In genomic region chr1:168288311-168289052, GRCh38 we compare ENCODE assay signal across 1 cellular context.
TF ChIP-seq lines count a peak whose summit lies in the region.

No MANE protein-coding gene starts in this region.

TF ChIP-seq in K562, 482 proteins besides CTCF, POLR2A, EP300 and RAD21 (continued from another document and continues in another):
- TF ChIP-seq NCOA1 (IDR thresholded peaks at IDR 0.05; ENCODE audit: low read depth) (peak; percentile 42; the same call in 1 of the 2 replicates), MYBL2 (IDR thresholded peaks at IDR 0.05; ENCODE audit: low read depth) (no peak), MYBL2 (CRISPR knock-in tag; IDR thresholded peaks at IDR 0.05; ENCODE audit: borderline replicate concordance) (no peak), CBX5 (IDR thresholded peaks at IDR 0.05; ENCODE audit: borderline replicate concordance, low read depth) (no peak), YBX1 (IDR thresholded peaks at IDR 0.05) (no peak), BHLHE40 (IDR thresholded peaks at IDR 0.05; ENCODE audit: low read length) (no peak), CXXC5 (CRISPR knock-in tag; IDR thresholded peaks at IDR 0.05) (peak; percentile 27; the same call in 1 of the 2 replicates), GTF2B (IDR thresholded peaks at IDR 0.05; ENCODE audit: extremely low read depth, insufficient read length) (no peak), ZNF174 (CRISPR knock-in tag; IDR thresholded peaks at IDR 0.05) (no peak), PRPF4 (IDR thresholded peaks at IDR 0.05; ENCODE audit: insufficient read depth, low read depth, low read length, poor library complexity, severe bottlenecking) (no peak), TCF7L2 (IDR thresholded peaks at IDR 0.05; ENCODE audit: low read depth, low read length) (no peak), LEF1 (IDR thresholded peaks at IDR 0.05) (peak; percentile 73; the same call in 1 of the 2 replicates), RBFOX2 (IDR thresholded peaks at IDR 0.05; ENCODE audit: low read depth, low read length) (no peak), LCOR (CRISPR knock-in tag; IDR thresholded peaks at IDR 0.05) (peak; percentile 55; the same call in 1 of the 2 replicates), SIX5 (IDR thresholded peaks at IDR 0.05; ENCODE audit: borderline replicate concordance in 1 of 2, insufficient read depth in 1 of 2, low read depth in 1 of 2, low read length in 2 of 2) (no peak), ATF6 (CRISPR knock-in tag; IDR thresholded peaks at IDR 0.05) (no peak), RBM15 (IDR thresholded peaks at IDR 0.05; ENCODE audit: insufficient read depth, low read length) (no peak), ZNF436 (CRISPR knock-in tag; IDR thresholded peaks at IDR 0.05) (no peak), TBL1XR1 (IDR thresholded peaks at IDR 0.05; ENCODE audit: low read length in 2 of 2) (peak in 1 of 2 experiments; percentile 75; a peak in 2 of 4 replicates), ARHGAP35 (IDR thresholded peaks at IDR 0.05; ENCODE audit: partially characterized antibody) (no peak), CREM (IDR thresholded peaks at IDR 0.05; ENCODE audit: low read depth) (peak; percentile 44; the same call in 1 of the 2 replicates), NFATC3 (IDR thresholded peaks at IDR 0.05) (no peak), ZNF77 (CRISPR knock-in tag; IDR thresholded peaks at IDR 0.05) (no peak), XRCC3 (IDR thresholded peaks at IDR 0.05) (no peak), KLF6 (CRISPR knock-in tag; IDR thresholded peaks at IDR 0.05; ENCODE audit: borderline replicate concordance) (no peak), ZNF274 (IDR thresholded peaks at IDR 0.05; ENCODE audit: borderline replicate concordance, low read depth, low read length) (peak; percentile 30; the same call in 1 of the 2 replicates), CCAR2 (IDR thresholded peaks at IDR 0.05; ENCODE audit: low read depth, low read length) (no peak), SAP30 (IDR thresholded peaks at IDR 0.05; ENCODE audit: borderline replicate concordance, insufficient read depth, low read depth, low read length, poor library complexity, severe bottlenecking) (no peak), CSDE1 (IDR thresholded peaks at IDR 0.05) (no peak), NCOR1 (IDR thresholded peaks at IDR 0.05) (peak; percentile 91), KAT8 (IDR thresholded peaks at IDR 0.05; ENCODE audit: low read depth) (no peak), TAF1 (IDR thresholded peaks at IDR 0.05; ENCODE audit: control insufficient read depth, extremely low read depth, insufficient read depth, low read length, severe bottlenecking) (no peak)
- TF ChIP-seq, protein P1, sequence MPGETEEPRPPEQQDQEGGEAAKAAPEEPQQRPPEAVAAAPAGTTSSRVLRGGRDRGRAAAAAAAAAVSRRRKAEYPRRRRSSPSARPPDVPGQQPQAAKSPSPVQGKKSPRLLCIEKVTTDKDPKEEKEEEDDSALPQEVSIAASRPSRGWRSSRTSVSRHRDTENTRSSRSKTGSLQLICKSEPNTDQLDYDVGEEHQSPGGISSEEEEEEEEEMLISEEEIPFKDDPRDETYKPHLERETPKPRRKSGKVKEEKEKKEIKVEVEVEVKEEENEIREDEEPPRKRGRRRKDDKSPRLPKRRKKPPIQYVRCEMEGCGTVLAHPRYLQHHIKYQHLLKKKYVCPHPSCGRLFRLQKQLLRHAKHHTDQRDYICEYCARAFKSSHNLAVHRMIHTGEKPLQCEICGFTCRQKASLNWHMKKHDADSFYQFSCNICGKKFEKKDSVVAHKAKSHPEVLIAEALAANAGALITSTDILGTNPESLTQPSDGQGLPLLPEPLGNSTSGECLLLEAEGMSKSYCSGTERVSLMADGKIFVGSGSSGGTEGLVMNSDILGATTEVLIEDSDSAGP (CRISPR knock-in tag; IDR thresholded peaks at IDR 0.05): no peak
- TF ChIP-seq, protein P2, sequence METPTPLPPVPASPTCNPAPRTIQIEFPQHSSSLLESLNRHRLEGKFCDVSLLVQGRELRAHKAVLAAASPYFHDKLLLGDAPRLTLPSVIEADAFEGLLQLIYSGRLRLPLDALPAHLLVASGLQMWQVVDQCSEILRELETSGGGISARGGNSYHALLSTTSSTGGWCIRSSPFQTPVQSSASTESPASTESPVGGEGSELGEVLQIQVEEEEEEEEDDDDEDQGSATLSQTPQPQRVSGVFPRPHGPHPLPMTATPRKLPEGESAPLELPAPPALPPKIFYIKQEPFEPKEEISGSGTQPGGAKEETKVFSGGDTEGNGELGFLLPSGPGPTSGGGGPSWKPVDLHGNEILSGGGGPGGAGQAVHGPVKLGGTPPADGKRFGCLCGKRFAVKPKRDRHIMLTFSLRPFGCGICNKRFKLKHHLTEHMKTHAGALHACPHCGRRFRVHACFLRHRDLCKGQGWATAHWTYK (CRISPR knock-in tag; IDR thresholded peaks at IDR 0.05): no peak
- TF ChIP-seq, protein P3, sequence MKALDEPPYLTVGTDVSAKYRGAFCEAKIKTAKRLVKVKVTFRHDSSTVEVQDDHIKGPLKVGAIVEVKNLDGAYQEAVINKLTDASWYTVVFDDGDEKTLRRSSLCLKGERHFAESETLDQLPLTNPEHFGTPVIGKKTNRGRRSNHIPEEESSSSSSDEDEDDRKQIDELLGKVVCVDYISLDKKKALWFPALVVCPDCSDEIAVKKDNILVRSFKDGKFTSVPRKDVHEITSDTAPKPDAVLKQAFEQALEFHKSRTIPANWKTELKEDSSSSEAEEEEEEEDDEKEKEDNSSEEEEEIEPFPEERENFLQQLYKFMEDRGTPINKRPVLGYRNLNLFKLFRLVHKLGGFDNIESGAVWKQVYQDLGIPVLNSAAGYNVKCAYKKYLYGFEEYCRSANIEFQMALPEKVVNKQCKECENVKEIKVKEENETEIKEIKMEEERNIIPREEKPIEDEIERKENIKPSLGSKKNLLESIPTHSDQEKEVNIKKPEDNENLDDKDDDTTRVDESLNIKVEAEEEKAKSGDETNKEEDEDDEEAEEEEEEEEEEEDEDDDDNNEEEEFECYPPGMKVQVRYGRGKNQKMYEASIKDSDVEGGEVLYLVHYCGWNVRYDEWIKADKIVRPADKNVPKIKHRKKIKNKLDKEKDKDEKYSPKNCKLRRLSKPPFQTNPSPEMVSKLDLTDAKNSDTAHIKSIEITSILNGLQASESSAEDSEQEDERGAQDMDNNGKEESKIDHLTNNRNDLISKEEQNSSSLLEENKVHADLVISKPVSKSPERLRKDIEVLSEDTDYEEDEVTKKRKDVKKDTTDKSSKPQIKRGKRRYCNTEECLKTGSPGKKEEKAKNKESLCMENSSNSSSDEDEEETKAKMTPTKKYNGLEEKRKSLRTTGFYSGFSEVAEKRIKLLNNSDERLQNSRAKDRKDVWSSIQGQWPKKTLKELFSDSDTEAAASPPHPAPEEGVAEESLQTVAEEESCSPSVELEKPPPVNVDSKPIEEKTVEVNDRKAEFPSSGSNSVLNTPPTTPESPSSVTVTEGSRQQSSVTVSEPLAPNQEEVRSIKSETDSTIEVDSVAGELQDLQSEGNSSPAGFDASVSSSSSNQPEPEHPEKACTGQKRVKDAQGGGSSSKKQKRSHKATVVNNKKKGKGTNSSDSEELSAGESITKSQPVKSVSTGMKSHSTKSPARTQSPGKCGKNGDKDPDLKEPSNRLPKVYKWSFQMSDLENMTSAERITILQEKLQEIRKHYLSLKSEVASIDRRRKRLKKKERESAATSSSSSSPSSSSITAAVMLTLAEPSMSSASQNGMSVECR (CRISPR knock-in tag; IDR thresholded peaks at IDR 0.05): no peak
- TF ChIP-seq, protein P4, sequence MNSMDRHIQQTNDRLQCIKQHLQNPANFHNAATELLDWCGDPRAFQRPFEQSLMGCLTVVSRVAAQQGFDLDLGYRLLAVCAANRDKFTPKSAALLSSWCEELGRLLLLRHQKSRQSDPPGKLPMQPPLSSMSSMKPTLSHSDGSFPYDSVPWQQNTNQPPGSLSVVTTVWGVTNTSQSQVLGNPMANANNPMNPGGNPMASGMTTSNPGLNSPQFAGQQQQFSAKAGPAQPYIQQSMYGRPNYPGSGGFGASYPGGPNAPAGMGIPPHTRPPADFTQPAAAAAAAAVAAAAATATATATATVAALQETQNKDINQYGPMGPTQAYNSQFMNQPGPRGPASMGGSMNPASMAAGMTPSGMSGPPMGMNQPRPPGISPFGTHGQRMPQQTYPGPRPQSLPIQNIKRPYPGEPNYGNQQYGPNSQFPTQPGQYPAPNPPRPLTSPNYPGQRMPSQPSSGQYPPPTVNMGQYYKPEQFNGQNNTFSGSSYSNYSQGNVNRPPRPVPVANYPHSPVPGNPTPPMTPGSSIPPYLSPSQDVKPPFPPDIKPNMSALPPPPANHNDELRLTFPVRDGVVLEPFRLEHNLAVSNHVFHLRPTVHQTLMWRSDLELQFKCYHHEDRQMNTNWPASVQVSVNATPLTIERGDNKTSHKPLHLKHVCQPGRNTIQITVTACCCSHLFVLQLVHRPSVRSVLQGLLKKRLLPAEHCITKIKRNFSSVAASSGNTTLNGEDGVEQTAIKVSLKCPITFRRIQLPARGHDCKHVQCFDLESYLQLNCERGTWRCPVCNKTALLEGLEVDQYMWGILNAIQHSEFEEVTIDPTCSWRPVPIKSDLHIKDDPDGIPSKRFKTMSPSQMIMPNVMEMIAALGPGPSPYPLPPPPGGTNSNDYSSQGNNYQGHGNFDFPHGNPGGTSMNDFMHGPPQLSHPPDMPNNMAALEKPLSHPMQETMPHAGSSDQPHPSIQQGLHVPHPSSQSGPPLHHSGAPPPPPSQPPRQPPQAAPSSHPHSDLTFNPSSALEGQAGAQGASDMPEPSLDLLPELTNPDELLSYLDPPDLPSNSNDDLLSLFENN (IDR thresholded peaks at IDR 0.05; ENCODE audit: low read depth in 2 of 2, low read length in 2 of 2): peak in 1 of 2 experiments; percentile 90; a peak in 2 of 4 replicates
- TF ChIP-seq, protein P5, sequence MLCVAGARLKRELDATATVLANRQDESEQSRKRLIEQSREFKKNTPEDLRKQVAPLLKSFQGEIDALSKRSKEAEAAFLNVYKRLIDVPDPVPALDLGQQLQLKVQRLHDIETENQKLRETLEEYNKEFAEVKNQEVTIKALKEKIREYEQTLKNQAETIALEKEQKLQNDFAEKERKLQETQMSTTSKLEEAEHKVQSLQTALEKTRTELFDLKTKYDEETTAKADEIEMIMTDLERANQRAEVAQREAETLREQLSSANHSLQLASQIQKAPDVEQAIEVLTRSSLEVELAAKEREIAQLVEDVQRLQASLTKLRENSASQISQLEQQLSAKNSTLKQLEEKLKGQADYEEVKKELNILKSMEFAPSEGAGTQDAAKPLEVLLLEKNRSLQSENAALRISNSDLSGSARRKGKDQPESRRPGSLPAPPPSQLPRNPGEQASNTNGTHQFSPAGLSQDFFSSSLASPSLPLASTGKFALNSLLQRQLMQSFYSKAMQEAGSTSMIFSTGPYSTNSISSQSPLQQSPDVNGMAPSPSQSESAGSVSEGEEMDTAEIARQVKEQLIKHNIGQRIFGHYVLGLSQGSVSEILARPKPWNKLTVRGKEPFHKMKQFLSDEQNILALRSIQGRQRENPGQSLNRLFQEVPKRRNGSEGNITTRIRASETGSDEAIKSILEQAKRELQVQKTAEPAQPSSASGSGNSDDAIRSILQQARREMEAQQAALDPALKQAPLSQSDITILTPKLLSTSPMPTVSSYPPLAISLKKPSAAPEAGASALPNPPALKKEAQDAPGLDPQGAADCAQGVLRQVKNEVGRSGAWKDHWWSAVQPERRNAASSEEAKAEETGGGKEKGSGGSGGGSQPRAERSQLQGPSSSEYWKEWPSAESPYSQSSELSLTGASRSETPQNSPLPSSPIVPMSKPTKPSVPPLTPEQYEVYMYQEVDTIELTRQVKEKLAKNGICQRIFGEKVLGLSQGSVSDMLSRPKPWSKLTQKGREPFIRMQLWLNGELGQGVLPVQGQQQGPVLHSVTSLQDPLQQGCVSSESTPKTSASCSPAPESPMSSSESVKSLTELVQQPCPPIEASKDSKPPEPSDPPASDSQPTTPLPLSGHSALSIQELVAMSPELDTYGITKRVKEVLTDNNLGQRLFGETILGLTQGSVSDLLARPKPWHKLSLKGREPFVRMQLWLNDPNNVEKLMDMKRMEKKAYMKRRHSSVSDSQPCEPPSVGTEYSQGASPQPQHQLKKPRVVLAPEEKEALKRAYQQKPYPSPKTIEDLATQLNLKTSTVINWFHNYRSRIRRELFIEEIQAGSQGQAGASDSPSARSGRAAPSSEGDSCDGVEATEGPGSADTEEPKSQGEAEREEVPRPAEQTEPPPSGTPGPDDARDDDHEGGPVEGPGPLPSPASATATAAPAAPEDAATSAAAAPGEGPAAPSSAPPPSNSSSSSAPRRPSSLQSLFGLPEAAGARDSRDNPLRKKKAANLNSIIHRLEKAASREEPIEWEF (CRISPR knock-in tag; IDR thresholded peaks at IDR 0.05): no peak
- TF ChIP-seq, protein P6, sequence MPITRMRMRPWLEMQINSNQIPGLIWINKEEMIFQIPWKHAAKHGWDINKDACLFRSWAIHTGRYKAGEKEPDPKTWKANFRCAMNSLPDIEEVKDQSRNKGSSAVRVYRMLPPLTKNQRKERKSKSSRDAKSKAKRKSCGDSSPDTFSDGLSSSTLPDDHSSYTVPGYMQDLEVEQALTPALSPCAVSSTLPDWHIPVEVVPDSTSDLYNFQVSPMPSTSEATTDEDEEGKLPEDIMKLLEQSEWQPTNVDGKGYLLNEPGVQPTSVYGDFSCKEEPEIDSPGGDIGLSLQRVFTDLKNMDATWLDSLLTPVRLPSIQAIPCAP (CRISPR knock-in tag; IDR thresholded peaks at IDR 0.05; ENCODE audit: borderline replicate concordance): no peak
- TF ChIP-seq, protein P7, sequence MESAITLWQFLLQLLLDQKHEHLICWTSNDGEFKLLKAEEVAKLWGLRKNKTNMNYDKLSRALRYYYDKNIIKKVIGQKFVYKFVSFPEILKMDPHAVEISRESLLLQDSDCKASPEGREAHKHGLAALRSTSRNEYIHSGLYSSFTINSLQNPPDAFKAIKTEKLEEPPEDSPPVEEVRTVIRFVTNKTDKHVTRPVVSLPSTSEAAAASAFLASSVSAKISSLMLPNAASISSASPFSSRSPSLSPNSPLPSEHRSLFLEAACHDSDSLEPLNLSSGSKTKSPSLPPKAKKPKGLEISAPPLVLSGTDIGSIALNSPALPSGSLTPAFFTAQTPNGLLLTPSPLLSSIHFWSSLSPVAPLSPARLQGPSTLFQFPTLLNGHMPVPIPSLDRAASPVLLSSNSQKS (CRISPR knock-in tag; IDR thresholded peaks at IDR 0.05): no peak
